9 cellular contexts compared by ENCODE assay signal in the genomic region with DNA sequence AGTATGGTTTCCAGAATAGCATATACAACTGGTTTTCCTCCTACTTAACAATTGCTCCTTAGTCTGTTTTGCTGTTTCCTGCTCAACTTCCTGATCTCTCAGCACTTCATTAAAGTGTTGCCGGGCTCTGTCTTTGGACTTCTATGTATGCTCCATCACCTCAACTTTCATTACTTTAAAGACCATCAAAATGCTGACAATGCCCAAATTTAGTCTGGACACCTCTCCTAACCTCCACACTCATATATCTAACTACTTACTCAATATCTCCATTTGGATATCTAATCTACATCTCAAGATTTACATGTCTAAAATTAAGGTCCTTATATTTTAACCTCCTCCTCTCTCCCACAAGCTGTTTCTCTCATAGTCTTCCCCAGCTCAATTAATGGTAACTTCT. TPM values are rescaled to one million over a fixed set of nuclear protein-coding genes. Genes with fewer than 3 reads are reported as not detected.
"Had no signal": no experiment of that assay in that cellular context is flagged by ENCODE, and none has a peak within 500 bp of the region (broad histone marks: within the 10 kb centered on the region; RNA-seq: fewer than 3 reads in every experiment).

No MANE protein-coding gene starts in this region.

- H3K4me3 ChIP-seq: GM12878 had no signal

- DNase-seq: GDM1, GF-D8 had no signal

- ATAC-seq: GM12878 had no signal

- FAIRE-seq: G401.6, GM12878, GM12891, GM12892, GM18507, GM19239 had no signal

RNA-seq across cellular contexts. Expression of a gene that starts 54.4 kb away (rescaled TPM):
- total RNA-seq: G401, GM12878 had no signal
